14 cellular contexts compared by ENCODE assay signal in the genomic region with DNA sequence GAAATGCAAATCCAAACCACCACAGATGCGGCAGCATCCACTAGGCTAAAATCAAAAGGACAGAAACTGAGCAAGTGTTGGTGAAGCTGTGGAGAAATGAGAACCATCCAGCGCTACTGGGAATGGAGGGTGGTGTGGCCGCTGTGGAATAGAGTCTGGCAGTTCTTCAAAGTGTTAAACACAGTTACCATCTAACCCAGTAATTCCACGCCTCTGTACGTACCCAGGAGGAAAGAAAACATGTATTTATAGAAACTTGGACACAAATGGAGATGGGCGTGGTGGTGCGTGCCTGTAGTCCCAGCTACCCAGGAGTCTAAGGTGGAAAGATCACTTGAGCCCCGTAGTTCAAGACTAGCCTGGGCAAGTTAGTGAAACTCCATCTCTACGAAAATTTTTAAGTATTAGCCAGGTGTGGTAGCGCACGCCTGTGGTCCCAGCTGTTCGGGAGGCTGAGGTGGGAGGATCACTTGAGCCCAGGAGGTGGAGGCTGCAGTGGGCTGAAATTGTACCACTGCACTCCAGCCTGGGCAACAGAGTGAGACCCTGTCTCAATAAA. TPM values are rescaled to one million over a fixed set of nuclear protein-coding genes. Genes with fewer than 3 reads are reported as not detected.
DNase-seq lines count a peak whose midpoint lies in the region; ATAC-seq, FAIRE-seq and TF ChIP-seq lines count a peak whose summit lies in the region.
"Had no signal": no experiment of that assay in that cellular context is flagged by ENCODE, and none has a peak within 500 bp of the region (broad histone marks: within the 10 kb centered on the region; RNA-seq: fewer than 3 reads in every experiment).

No MANE protein-coding gene starts in this region.

- no peak overlapping the region for H3K27ac Mint-ChIP-seq in activated CD4-positive, alpha-beta memory T cell treated with anti-CD3 and anti-CD28 coated beads, Interleukin-2, amount 10 ng/mL, durations not matched to agents 7 days and 5 days

- FAIRE-seq in A549 (lab: Jason Lieb, UNC), result no peak

- H3K9me3 Mint-ChIP-seq in activated CD4-positive, alpha-beta memory T cell treated with anti-CD3 and anti-CD28 coated beads, Interleukin-2, amount 10 ng/mL, durations not matched to agents 7 days and 5 days, result no peaks in the 10 kb centered on the region

- CTCF ChIA-PET in A549 (lab: Yijun Ruan, JAX), result interaction anchor here (1.4 to 7.7 kb wide), 3 partner anchors 9 to 139 kb away, joined by 3 to 55 read pairs (median 16); no protein-coding TSS in a partner anchor
- CTCF ChIA-PET in activated CD4-positive, alpha-beta memory T cell treated with anti-CD3 and anti-CD28 coated beads, Interleukin-2, amount 10 ng/mL, durations not matched to agents 7 days and 5 days (lab: Charles Lee), result no interaction called here

- no peaks in the 10 kb centered on the region for H3K27me3 ChIP-seq in right lobe of liver

- H3K4me1 ChIP-seq in A549 (peaks cover 24% of the 10 kb centered on the region), right lobe of liver (peaks cover 0 to 37% (median 15%) of the 10 kb centered on the region in 4 donors)

- no peak for TF ChIP-seq EP300 in A549 (IDR thresholded peaks at IDR 0.05)

- 40% methylated on average over 12 of the region's 12 CpGs for WGBS in A549 (ENCODE audit: missing lambda C conversion rate)
- 30% methylated on average over 11 of the region's 12 CpGs for WGBS in right lobe of liver (ENCODE audit: insufficient coverage, low coverage, low lambda C conversion rate, missing lambda C conversion rate)

- H3K27me3 Mint-ChIP-seq in activated CD4-positive, alpha-beta memory T cell treated with anti-CD3 and anti-CD28 coated beads, Interleukin-2, amount 10 ng/mL, durations not matched to agents 7 days and 5 days, result peaks cover 12% of the 10 kb centered on the region

- H3K4me1 Mint-ChIP-seq in activated CD4-positive, alpha-beta memory T cell treated with anti-CD3 and anti-CD28 coated beads, Interleukin-2, amount 10 ng/mL, durations not matched to agents 7 days and 5 days, result peaks cover 1% of the 10 kb centered on the region
- H3K4me1 Mint-ChIP-seq: naive B cell had no signal

- no peaks in the 10 kb centered on the region for H3K36me3 ChIP-seq in right lobe of liver

- intact Hi-C loops in right lobe of liver (cut with DNase I), result no loop called here

- TF ChIP-seq RAD21 in A549 (conservative IDR thresholded peaks at IDR 0.05 in 1 of 2, IDR thresholded peaks at IDR 0.05 in 1 of 2), result no peak

- POLR2A ChIA-PET in A549 (lab: Yijun Ruan, JAX), result interaction anchor here (0.6 to 3.5 kb wide), 2 partner anchors 11 to 108 kb away, joined by 5 to 18 read pairs; a partner anchor contains a TSS
- POLR2A ChIA-PET in activated CD4-positive, alpha-beta memory T cell treated with anti-CD3 and anti-CD28 coated beads, Interleukin-2, amount 10 ng/mL, durations not matched to agents 7 days and 5 days (lab: Charles Lee), result interaction anchor here (1.3 to 2.1 kb wide), 2 partner anchors 10 to 21 kb away, joined by 4 to 5 read pairs; a partner anchor contains a TSS

- no peak for TF ChIP-seq CTCF in A549 (IDR thresholded peaks at IDR 0.05)
- TF ChIP-seq CTCF in VCaP (conservative IDR thresholded peaks at IDR 0.05), result no peak
- TF ChIP-seq CTCF in right lobe of liver (IDR thresholded peaks at IDR 0.05), result no peak

- 0 out of 2 replicates have a peak, but pooled peaks have one; percentile 9 for TF ChIP-seq POLR2A in A549 (IDR thresholded peaks at IDR 0.05; ENCODE audit: low read length)
- TF ChIP-seq POLR2A in right lobe of liver (IDR thresholded peaks at IDR 0.05), result peak; percentile 11

- H3K4me2 ChIP-seq in A549, result peak overlapping the region; percentile 15

- no peak overlapping the region for H3K4me3 Mint-ChIP-seq in activated CD4-positive, alpha-beta memory T cell treated with anti-CD3 and anti-CD28 coated beads, Interleukin-2, amount 10 ng/mL, durations not matched to agents 7 days and 5 days
- H3K4me3 Mint-ChIP-seq: naive B cell had no signal

- ATAC-seq in A549 (peak; percentile 12 to 45; a peak in 4 of 6 replicates), right lobe of liver (no peak), HG02973 (IDR thresholded peaks at IDR 0.05; ENCODE audit: unreplicated experiment) (no peak), GM21515 (IDR thresholded peaks at IDR 0.05; ENCODE audit: unreplicated experiment) (no peak)

- no peak overlapping the region for H3K27ac ChIP-seq in A549
- H3K27ac ChIP-seq in VCaP, result peak overlapping the region; percentile 90
- peak overlapping the region in 1 of 3 donors; percentile 50 for H3K27ac ChIP-seq in right lobe of liver

- no peaks in the 10 kb centered on the region for H3K36me3 Mint-ChIP-seq in activated CD4-positive, alpha-beta memory T cell treated with anti-CD3 and anti-CD28 coated beads, Interleukin-2, amount 10 ng/mL, durations not matched to agents 7 days and 5 days (ENCODE audit: low read depth)
- H3K36me3 Mint-ChIP-seq: naive B cell had no signal

- H3K9me3 ChIP-seq in A549, result no peaks in the 10 kb centered on the region
- H3K9me3 ChIP-seq in right lobe of liver, result no peaks in the 10 kb centered on the region

- H3K4me3 ChIP-seq in A549, result no peak overlapping the region
- no peak overlapping the region for H3K4me3 ChIP-seq in right lobe of liver

- no peak for DNase-seq in A549 (ENCODE audit: low read depth in 1 of 2, low spot score in 1 of 2)
- DNase-seq in LoVo (ENCODE audit: low spot score), result peak; percentile 64
- DNase-seq in right lobe of liver, result no peak
- DNase-seq in activated CD4-positive, alpha-beta memory T cell treated with anti-CD3 and anti-CD28 coated beads, Interleukin-2, amount 10 ng/mL, durations not matched to agents 7 days and 5 days, result no peak
- no peak for DNase-seq in NCI-H524 treated with DMSO at 0.1 percent for 48 hours (lab: John Stamatoyannopoulos, UW)
- DNase-seq: activated gamma-delta T cell treated with Interleukin-2 at 50 U/mL for 16 hours; cortex of kidney; left cardiac atrium; naive B cell; NCI-H2029 treated with DMSO at 0.1 percent for 48 hours; stimulated activated CD8-positive, alpha-beta memory T cell treated with anti-CD3 and anti-CD28 coated beads, Interleukin-4, amount 100 ng/mL, for 48 hours had no signal

RNA-seq across cellular contexts. Expression of a gene that starts 11.6 kb away (rescaled TPM):
- polyA plus RNA-seq in A549 (2011; rRNA removed), result 20.0 and 25.8 TPM in 2 replicates
- 69.2 and 105 TPM in 2 replicates for polyA plus RNA-seq in A549 (2012; cell fraction: cytosol; rRNA removed)
- polyA plus RNA-seq in A549 (2012; cell fraction: nucleus; rRNA removed), result 99.9 and 141 TPM in 2 replicates
- polyA plus RNA-seq in A549 (2017; fragmentation: RNase III; extraction: RNeasy Plus Mini Kit Qiagen cat#74134 plus additional on column Dnase treatment), result 43.4 to 47.1 TPM (median 47.0 TPM) in 3 replicates
- polyA minus RNA-seq in A549 (2011; rRNA and poly(A)+ RNA removed), result 20.8 and 28.2 TPM in 2 replicates
- total RNA-seq in right lobe of liver, result 10 to 100 TPM; 35.6 to 92.0 (median 72.7) TPM
- 10 to 100 TPM; 18.5 to 22.1 TPM for total RNA-seq in activated CD4-positive, alpha-beta memory T cell treated with anti-CD3 and anti-CD28 coated beads, Interleukin-2, amount 10 ng/mL, durations not matched to agents 7 days and 5 days

RNA-seq across cellular contexts. Expression of a gene that starts 20.6 kb away (rescaled TPM):
- polyA plus RNA-seq in A549 (2011; rRNA removed) (152 and 161 TPM in 2 replicates), A549 (2017; fragmentation: RNase III; extraction: RNeasy Plus Mini Kit Qiagen cat#74134 plus additional on column Dnase treatment) (197 to 233 TPM (median 215 TPM) in 3 replicates)
- polyA plus RNA-seq in A549 (2012; cell fraction: cytosol; rRNA removed), result 448 and 453 TPM in 2 replicates
- 235 and 273 TPM in 2 replicates for polyA plus RNA-seq in A549 (2012; cell fraction: nucleus; rRNA removed)
- polyA minus RNA-seq in A549 (2011; rRNA and poly(A)+ RNA removed), result 71.5 and 83.4 TPM in 2 replicates
- 100 to 1,000 TPM in 2 of 6 experiments, 10 to 100 TPM in 4; 43.8 to 119 (median 59.3) TPM for total RNA-seq in right lobe of liver
- 10 to 100 TPM; 57.2 to 59.6 TPM for total RNA-seq in activated CD4-positive, alpha-beta memory T cell treated with anti-CD3 and anti-CD28 coated beads, Interleukin-2, amount 10 ng/mL, durations not matched to agents 7 days and 5 days

RNA-seq across cellular contexts. Expression of a gene that starts 39.9 kb away (rescaled TPM):
- polyA plus RNA-seq in A549 (2011; rRNA removed) (75.7 and 85.9 TPM in 2 replicates), A549 (2017; fragmentation: RNase III; extraction: RNeasy Plus Mini Kit Qiagen cat#74134 plus additional on column Dnase treatment) (127 to 130 TPM (median 129 TPM) in 3 replicates)
- polyA plus RNA-seq in A549 (2012; cell fraction: cytosol; rRNA removed), result 129 and 170 TPM in 2 replicates
- 607 and 996 TPM in 2 replicates for polyA plus RNA-seq in A549 (2012; cell fraction: nucleus; rRNA removed)
- 157 and 165 TPM in 2 replicates for polyA minus RNA-seq in A549 (2011; rRNA and poly(A)+ RNA removed)
- total RNA-seq in right lobe of liver, result 10 to 100 TPM; 30.6 to 46.3 (median 37.3) TPM
- total RNA-seq in activated CD4-positive, alpha-beta memory T cell treated with anti-CD3 and anti-CD28 coated beads, Interleukin-2, amount 10 ng/mL, durations not matched to agents 7 days and 5 days, result 100 to 1,000 TPM; 122 to 130 TPM

RNA-seq across cellular contexts. Expression of a gene that starts 40.1 kb away (rescaled TPM):
- polyA plus RNA-seq in A549 (2011; rRNA removed) (43.8 and 45.2 TPM in 2 replicates), A549 (2017; fragmentation: RNase III; extraction: RNeasy Plus Mini Kit Qiagen cat#74134 plus additional on column Dnase treatment) (52.8 to 55.8 TPM (median 53.6 TPM) in 3 replicates)
- 68.1 and 77.4 TPM in 2 replicates for polyA plus RNA-seq in A549 (2012; cell fraction: cytosol; rRNA removed)
- 63.3 and 65.0 TPM in 2 replicates for polyA plus RNA-seq in A549 (2012; cell fraction: nucleus; rRNA removed)
- 19.1 and 21.4 TPM in 2 replicates for polyA minus RNA-seq in A549 (2011; rRNA and poly(A)+ RNA removed)
- total RNA-seq in right lobe of liver, result 10 to 100 TPM in 4 of 6 experiments, 1 to 10 TPM in 2; 5.3 to 16.8 (median 11.1) TPM
- total RNA-seq in activated CD4-positive, alpha-beta memory T cell treated with anti-CD3 and anti-CD28 coated beads, Interleukin-2, amount 10 ng/mL, durations not matched to agents 7 days and 5 days, result 10 to 100 TPM; 17.5 to 17.8 TPM

RNA-seq across cellular contexts. Expression of a gene that starts 57.2 kb away (rescaled TPM):
- polyA plus RNA-seq in A549 (2011; rRNA removed), result 16.6 and 22.6 TPM in 2 replicates
- 53.4 and 55.6 TPM in 2 replicates for polyA plus RNA-seq in A549 (2012; cell fraction: cytosol; rRNA removed)
- polyA plus RNA-seq in A549 (2012; cell fraction: nucleus; rRNA removed), result 43.4 and 48.9 TPM in 2 replicates
- polyA plus RNA-seq in A549 (2017; fragmentation: RNase III; extraction: RNeasy Plus Mini Kit Qiagen cat#74134 plus additional on column Dnase treatment), result 55.0 to 59.7 TPM (median 55.6 TPM) in 3 replicates
- 5.5 TPM in 2 replicates for polyA minus RNA-seq in A549 (2011; rRNA and poly(A)+ RNA removed)
- total RNA-seq in right lobe of liver, result 10 to 100 TPM in 1 of 6 experiments, 1 to 10 TPM in 5; 5.5 to 35.0 (median 6.5) TPM
- total RNA-seq in activated CD4-positive, alpha-beta memory T cell treated with anti-CD3 and anti-CD28 coated beads, Interleukin-2, amount 10 ng/mL, durations not matched to agents 7 days and 5 days, result 10 to 100 TPM; 28.8 to 33.3 TPM

Comparison
In these comparisons a context has a peak if more than half of its experiments do, and no peak if none do; other contexts are left out.
1. ATAC-seq: peak in A549 (2 of 2); none in right lobe of liver (0 of 4), HG02973 (single experiment) and GM21515 (single experiment).